8 cellular contexts compared by ENCODE assay signal in the genomic region with DNA sequence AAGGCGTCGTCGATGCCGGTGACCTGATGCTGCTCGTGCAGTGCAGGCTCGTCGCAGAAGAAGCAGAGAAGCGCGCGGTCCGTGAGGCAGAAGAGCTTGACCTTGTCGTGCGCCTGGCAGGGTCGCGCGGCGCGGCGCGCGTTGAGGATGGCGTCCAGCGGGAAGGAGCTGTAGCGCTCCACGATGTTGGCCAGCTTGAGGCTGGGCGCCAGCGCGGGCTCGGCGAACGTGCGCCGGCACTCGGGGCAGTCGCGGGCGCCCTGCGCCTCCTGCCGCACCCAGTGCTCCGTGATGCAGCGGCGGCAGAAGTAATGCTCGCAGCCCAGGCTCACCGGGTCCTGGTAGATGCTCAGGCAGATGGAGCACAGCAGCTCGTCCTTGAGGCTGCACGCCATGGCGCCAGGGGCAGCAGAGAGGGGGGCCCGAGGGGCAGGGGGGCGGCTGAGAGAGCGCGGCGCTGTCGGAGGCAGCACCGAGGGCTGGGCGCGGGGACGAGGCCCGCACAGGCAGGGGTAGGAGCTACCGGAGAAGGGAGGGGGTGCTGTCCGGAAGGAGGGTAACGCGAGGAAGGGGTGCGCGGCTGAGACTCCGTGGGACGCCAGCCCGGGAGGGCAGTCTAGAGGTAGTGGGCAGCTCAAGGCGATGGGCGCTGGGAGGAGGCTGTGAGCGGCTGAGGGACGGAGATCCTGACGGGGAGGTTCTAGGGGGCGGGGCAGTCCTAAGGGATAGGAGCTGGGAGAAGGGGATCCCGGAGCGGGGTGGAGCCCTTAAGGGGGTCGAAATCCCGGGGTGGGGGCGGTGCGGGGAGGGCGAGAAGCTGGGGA. TPM values are rescaled to one million over a fixed set of nuclear protein-coding genes. Genes with fewer than 3 reads are reported as not detected.
DNase-seq lines count a peak whose midpoint lies in the region; ATAC-seq and TF ChIP-seq lines count a peak whose summit lies in the region.

No MANE protein-coding gene starts in this region.

- no peak overlapping the region for H3K27ac ChIP-seq in A673 (ENCODE audit: low read depth, low read length, poor library complexity, severe bottlenecking)
- H3K27ac ChIP-seq in ascending aorta = peak overlapping the region; percentile 82 to 92
- peak overlapping the region; percentile 68 for H3K27ac ChIP-seq in skeletal muscle tissue (ENCODE audit: low read depth, low read length)

- CTCF ChIA-PET in A673 (lab: Charles Lee) = interaction anchor here (0.6 to 1.4 kb wide), 6 partner anchors 44 to 1978 kb away, joined by 3 to 8 read pairs (median 4); no protein-coding TSS in a partner anchor

- BruUV-seq in A673 (replicated peaks; lab: Mats Ljungman, UMichigan) = no TSS peak

- TF ChIP-seq CTCF in A673 (conservative IDR thresholded peaks at IDR 0.05; ENCODE audit: low read depth, low read length) (no peak), ascending aorta (IDR thresholded peaks at IDR 0.05) (peak in 1 of 3 experiments; percentile 6)

- peak; percentile 82 for TF ChIP-seq POLR2A in Raji (IDR thresholded peaks at IDR 0.05; ENCODE audit: insufficient read depth, low read depth, low read length)

- H3K9ac ChIP-seq in iPS-15b (ENCODE audit: low read depth, low read length) = no peak overlapping the region
- H3K9ac ChIP-seq in skeletal muscle tissue (ENCODE audit: low read depth in 1 of 3, low read length in 3 of 3) = peak overlapping the region; percentile 33 to 71 (median 54)

- ATAC-seq in GM18511 (IDR thresholded peaks at IDR 0.05; ENCODE audit: unreplicated experiment) = peak; percentile 36
- peak; percentile 24 for ATAC-seq in HG03432 (IDR thresholded peaks at IDR 0.05; ENCODE audit: unreplicated experiment)
- ATAC-seq in HG03469 (IDR thresholded peaks at IDR 0.05; ENCODE audit: unreplicated experiment) = no peak

- DNase-seq in A673 (ENCODE audit: low spot score) (peak; percentile 63), ascending aorta (ENCODE audit: low spot score in 2 of 2) (peak in 1 of 2 donors; percentile 76)

- intact Hi-C loops in A673 (cut with micrococcal nuclease; ENCODE audit: unreplicated experiment) (no loop called here), ascending aorta (cut with DNase I) (loop anchor here (2.0 to 5.0 kb wide), 4 partner anchors 76 to 364 kb away; a partner anchor contains a TSS)

- H3K9me3 ChIP-seq in A673 (ENCODE audit: low read depth, low read length, poor library complexity, severe bottlenecking) = no peaks in the 10 kb centered on the region
- H3K9me3 ChIP-seq in ascending aorta = no peaks in the 10 kb centered on the region
- H3K9me3 ChIP-seq in iPS-15b (ENCODE audit: control insufficient read depth, insufficient read depth, low read length) = no peaks in the 10 kb centered on the region
- no peaks in the 10 kb centered on the region for H3K9me3 ChIP-seq in skeletal muscle tissue (ENCODE audit: control insufficient read depth in 3 of 3, low read length in 3 of 3)

- no peaks in the 10 kb centered on the region for H3K27me3 ChIP-seq in A673 (replicated peaks; ENCODE audit: insufficient read depth, low read depth, low read length, poor library complexity)
- no peaks in the 10 kb centered on the region for H3K27me3 ChIP-seq in ascending aorta
- H3K27me3 ChIP-seq in iPS-15b (ENCODE audit: control insufficient read depth, insufficient read depth, low read length) = peaks cover 15% of the 10 kb centered on the region
- no peaks in the 10 kb centered on the region for H3K27me3 ChIP-seq in skeletal muscle tissue (ENCODE audit: control insufficient read depth in 3 of 3, insufficient read depth in 3 of 3, low read length in 3 of 3)

- H3K4me3 ChIP-seq in A673 (ENCODE audit: low read depth, low read length, poor library complexity, severe bottlenecking) (peak overlapping the region; percentile 56), ascending aorta (peak overlapping the region; percentile 79 to 87), iPS-15b (ENCODE audit: low read depth, low read length) (peak overlapping the region; percentile 86), skeletal muscle tissue (ENCODE audit: low read length in 3 of 3) (peak overlapping the region; percentile 75 to 83 (median 80))

- POLR2A ChIA-PET in A673 (lab: Charles Lee; ENCODE audit: low non-redundant PET) = interaction anchor here (0.7 kb wide), 1 partner anchor 24 kb away, joined by 9 read pairs; no protein-coding TSS in a partner anchor

- H3K36me3 ChIP-seq in A673 (ENCODE audit: insufficient read depth, low read length, poor library complexity, severe bottlenecking) = no peaks in the 10 kb centered on the region
- no peaks in the 10 kb centered on the region for H3K36me3 ChIP-seq in ascending aorta
- H3K36me3 ChIP-seq in iPS-15b (ENCODE audit: control insufficient read depth, insufficient read depth, low read length) = no peaks in the 10 kb centered on the region
- no peaks in the 10 kb centered on the region for H3K36me3 ChIP-seq in skeletal muscle tissue (ENCODE audit: control insufficient read depth in 3 of 3, insufficient read depth in 3 of 3, low read length in 3 of 3)

- H3K4me1 ChIP-seq in A673 (ENCODE audit: insufficient read depth, low read length, poor library complexity, severe bottlenecking) (peaks cover 15% of the 10 kb centered on the region), ascending aorta (peaks cover 0 to 12% of the 10 kb centered on the region in 2 donors), iPS-15b (ENCODE audit: control insufficient read depth, insufficient read depth, low read length) (peaks cover 7% of the 10 kb centered on the region), skeletal muscle tissue (ENCODE audit: control insufficient read depth in 3 of 3, insufficient read depth in 3 of 3, low read length in 3 of 3) (peaks cover 25 to 39% (median 35%) of the 10 kb centered on the region in 3 donors)

RNA-seq across cellular contexts. Expression of a gene that starts 0.6 kb away (rescaled TPM):
- total RNA-seq in A673 (2021) (2.8 and 3.5 TPM in 2 replicates), ascending aorta (18.1 TPM), skeletal muscle tissue (3.1 TPM)
